1 cellular context compared by ENCODE assay signal in the genomic region with DNA sequence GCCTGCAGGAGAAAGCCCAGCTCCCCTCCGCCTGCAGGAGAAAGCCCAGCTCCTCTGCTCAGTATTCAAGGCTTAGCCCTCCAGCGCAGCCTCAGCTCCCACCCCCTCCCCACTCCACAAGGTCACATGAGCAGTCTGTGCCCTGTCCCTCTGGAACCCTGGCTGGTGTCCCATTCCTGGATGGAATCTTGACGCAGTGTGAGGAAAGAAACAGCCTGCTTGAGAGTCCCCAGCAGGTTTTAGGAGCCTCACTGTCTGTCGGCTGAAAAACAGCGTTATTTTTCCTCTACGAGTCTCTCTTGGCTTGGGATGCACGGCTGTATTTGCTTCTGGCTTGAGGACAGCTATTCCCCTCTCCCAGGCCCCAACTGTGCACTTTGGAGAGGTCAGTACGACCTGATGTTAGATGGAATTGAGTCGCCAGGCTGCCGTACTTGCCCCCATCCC.
TF ChIP-seq lines count a peak whose summit lies in the region.

No MANE protein-coding gene starts in this region.

TF ChIP-seq in H1, 55 proteins besides CTCF, POLR2A, EP300 and RAD21:
- TF ChIP-seq HDAC6 (IDR thresholded peaks at IDR 0.05; ENCODE audit: low read depth, low read length) (no peak), KDM1A (IDR thresholded peaks at IDR 0.05; ENCODE audit: borderline replicate concordance, low read length) (no peak), MAX (IDR thresholded peaks at IDR 0.05) (no peak), SIN3A (conservative IDR thresholded peaks at IDR 0.05 in 1 of 2, IDR thresholded peaks at IDR 0.05 in 1 of 2; ENCODE audit: low read depth in 1 of 2, low read length in 2 of 2) (no peak), E2F6 (IDR thresholded peaks at IDR 0.05) (no peak), POLR2AphosphoS5 (IDR thresholded peaks at IDR 0.05; ENCODE audit: low read depth, low read length) (no peak)
- TF ChIP-seq, protein P1, sequence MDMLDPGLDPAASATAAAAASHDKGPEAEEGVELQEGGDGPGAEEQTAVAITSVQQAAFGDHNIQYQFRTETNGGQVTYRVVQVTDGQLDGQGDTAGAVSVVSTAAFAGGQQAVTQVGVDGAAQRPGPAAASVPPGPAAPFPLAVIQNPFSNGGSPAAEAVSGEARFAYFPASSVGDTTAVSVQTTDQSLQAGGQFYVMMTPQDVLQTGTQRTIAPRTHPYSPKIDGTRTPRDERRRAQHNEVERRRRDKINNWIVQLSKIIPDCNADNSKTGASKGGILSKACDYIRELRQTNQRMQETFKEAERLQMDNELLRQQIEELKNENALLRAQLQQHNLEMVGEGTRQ (IDR thresholded peaks at IDR 0.05; ENCODE audit: low read length): 0 out of 2 replicates have a peak, but pooled peaks have one; percentile 10
